Comparison of ENCODE assay signal across 9 cellular contexts in genomic region chr6:139161169-139161568, GRCh38. TPM values are rescaled to one million over a fixed set of nuclear protein-coding genes. Genes with fewer than 3 reads are reported as not detected.
A peak's percentile ranks its signal among the peaks of the same experiment; 100 is the strongest.
DNase-seq lines count a peak whose midpoint lies in the region; ATAC-seq and TF ChIP-seq lines count a peak whose summit lies in the region.
"Had no signal": no experiment of that assay in that cellular context is flagged by ENCODE, and none has a peak within 500 bp of the region (broad histone marks: within the 10 kb centered on the region; RNA-seq: fewer than 3 reads in every experiment).

No MANE protein-coding gene starts in this region.

- peaks cover 36% of the 10 kb centered on the region for H3K36me3 Mint-ChIP-seq in activated CD4-positive, alpha-beta T cell treated with anti-CD3 and anti-CD28 coated beads, Interleukin-2, amount 10 ng/mL, durations not matched to agents 24 days and 14 days (ENCODE audit: low read depth)

- peaks cover 4% of the 10 kb centered on the region for H3K9me3 Mint-ChIP-seq in activated CD4-positive, alpha-beta T cell treated with anti-CD3 and anti-CD28 coated beads, Interleukin-2, amount 10 ng/mL, durations not matched to agents 24 days and 14 days

- H2AFZ ChIP-seq in DND-41 (ENCODE audit: low read depth, low read length), result no peak overlapping the region
- H2AFZ ChIP-seq in SK-N-SH (ENCODE audit: low read depth), result no peak overlapping the region

- DNase-seq in DND-41, result peak; percentile 85
- peak; percentile 94 for DNase-seq in activated CD4-positive, alpha-beta T cell treated with anti-CD3 and anti-CD28 coated beads, Interleukin-2, amount 10 ng/mL, durations not matched to agents 24 days and 14 days
- DNase-seq in foreskin keratinocyte, result no peak
- DNase-seq in SIG-M5 (lab: John Stamatoyannopoulos, UW), result no peak
- DNase-seq in SK-N-SH, result no peak
- no peak for DNase-seq in ovary

- TF ChIP-seq CTCF in DND-41 (IDR thresholded peaks at IDR 0.05; ENCODE audit: borderline replicate concordance, extremely low read depth, low read length, poor library complexity, severe bottlenecking), result no peak
- TF ChIP-seq CTCF in foreskin keratinocyte (conservative IDR thresholded peaks at IDR 0.05), result no peak
- no peak for TF ChIP-seq CTCF in SK-N-SH (IDR thresholded peaks at IDR 0.05)
- TF ChIP-seq CTCF in ovary (IDR thresholded peaks at IDR 0.05), result no peak

- no peaks in the 10 kb centered on the region for H3K27me3 ChIP-seq in DND-41 (ENCODE audit: insufficient read depth, low read length, poor library complexity)
- H3K27me3 ChIP-seq in foreskin keratinocyte, result no peaks in the 10 kb centered on the region
- no peaks in the 10 kb centered on the region for H3K27me3 ChIP-seq in SK-N-SH (ENCODE audit: insufficient read depth)
- H3K27me3 ChIP-seq in ovary, result no peaks in the 10 kb centered on the region

- H3K9ac ChIP-seq in DND-41 (ENCODE audit: low read depth, low read length) (no peak overlapping the region), SK-N-SH (no peak overlapping the region)

- no peak for TF ChIP-seq POLR2A in ovary (IDR thresholded peaks at IDR 0.05)

- H3K4me1 Mint-ChIP-seq in activated CD4-positive, alpha-beta T cell treated with anti-CD3 and anti-CD28 coated beads, Interleukin-2, amount 10 ng/mL, durations not matched to agents 24 days and 14 days, result peaks cover 71% of the 10 kb centered on the region

- H3K4me3 ChIP-seq in DND-41 (ENCODE audit: low read depth in 1 of 2, low read length in 2 of 2) (no peak overlapping the region), SK-N-SH (ENCODE audit: low read depth in 2 of 2, low read length in 1 of 2) (no peak overlapping the region), ovary (no peak overlapping the region)
- H3K4me3 ChIP-seq: thoracic aorta had no signal

- peaks cover 80% of the 10 kb centered on the region for H4K20me1 ChIP-seq in DND-41 (ENCODE audit: insufficient read depth, low read length)
- H4K20me1 ChIP-seq in SK-N-SH (ENCODE audit: insufficient read depth), result no peaks in the 10 kb centered on the region

- H3K4me1 ChIP-seq in DND-41 (ENCODE audit: insufficient read depth, low read length), result peaks cover 23% of the 10 kb centered on the region
- peaks cover 4% of the 10 kb centered on the region for H3K4me1 ChIP-seq in foreskin keratinocyte
- H3K4me1 ChIP-seq in SK-N-SH (ENCODE audit: control insufficient read depth in 1 of 2, insufficient read depth in 2 of 2, low read depth in 1 of 2, low read length in 1 of 2), result no peaks in the 10 kb centered on the region
- H3K4me1 ChIP-seq in ovary (ENCODE audit: insufficient read depth), result peaks cover 1% of the 10 kb centered on the region

- POLR2A ChIA-PET in SK-N-SH (lab: Yijun Ruan, JAX), result no interaction called here

- H3K4me2 ChIP-seq in DND-41 (ENCODE audit: insufficient read depth, low read length) (peak overlapping the region; percentile 33; the same call in 1 of the 2 replicates), SK-N-SH (no peak overlapping the region)

- CTCF ChIA-PET in SK-N-SH (lab: Yijun Ruan, JAX), result no interaction called here

- H3K9me2 ChIP-seq in SK-N-SH, result no peaks in the 10 kb centered on the region

- H3K27me3 Mint-ChIP-seq in activated CD4-positive, alpha-beta T cell treated with anti-CD3 and anti-CD28 coated beads, Interleukin-2, amount 10 ng/mL, durations not matched to agents 24 days and 14 days, result no peaks in the 10 kb centered on the region

- 71% methylated on average over 1 of the region's 1 CpG for WGBS in SK-N-SH (ENCODE audit: low lambda C conversion rate)
- 58 to 69% (median 62%) methylated on average over 1 of the region's 1 CpG for WGBS in ovary, 3 donors

- H3K9me3 ChIP-seq in DND-41 (ENCODE audit: insufficient read depth, low read length, severe bottlenecking) (no peaks in the 10 kb centered on the region), SK-N-SH (no peaks in the 10 kb centered on the region), ovary (no peaks in the 10 kb centered on the region)
- H3K9me3 ChIP-seq: thoracic aorta had no signal

- intact Hi-C loops in activated CD4-positive, alpha-beta T cell treated with anti-CD3 and anti-CD28 coated beads, Interleukin-2, amount 10 ng/mL, durations not matched to agents 24 days and 14 days (cut with micrococcal nuclease), result loop anchor here (1.0 to 5.0 kb wide), 7 partner anchors 9 to 134 kb away; partner anchors contain the start of genes ABRACL and TXLNB
- intact Hi-C loops in ovary (cut with DNase I), result no loop called here

- TF ChIP-seq RAD21 in SK-N-SH (IDR thresholded peaks at IDR 0.05; ENCODE audit: low read length), result no peak

- H3K27ac ChIP-seq in DND-41 (ENCODE audit: low read length) (no peak overlapping the region), foreskin keratinocyte (no peak overlapping the region), SK-N-SH (ENCODE audit: low read depth in 2 of 2, low read length in 1 of 2) (no peak overlapping the region), ovary (no peak overlapping the region)
- H3K27ac ChIP-seq: thoracic aorta had no signal

- no peak for TF ChIP-seq EP300 in SK-N-SH (IDR thresholded peaks at IDR 0.05; ENCODE audit: borderline replicate concordance in 1 of 2, low read depth in 1 of 2, low read length in 1 of 2)
- TF ChIP-seq EP300 in ovary (IDR thresholded peaks at IDR 0.05), result no peak

- ATAC-seq in DND-41 (ENCODE audit: insufficient read depth, low read depth) (peak; percentile 98), HG03066 (IDR thresholded peaks at IDR 0.05; ENCODE audit: low read depth, unreplicated experiment) (peak; percentile 23), foreskin keratinocyte (peak; percentile 56), HG03520 (IDR thresholded peaks at IDR 0.05; ENCODE audit: unreplicated experiment) (no peak)

- H3F3A ChIP-seq in SK-N-SH (replicated peaks; ENCODE audit: insufficient read depth), result no peaks in the 10 kb centered on the region

- H3K36me3 ChIP-seq in DND-41 (ENCODE audit: insufficient read depth, low read length) (peaks cover 28% of the 10 kb centered on the region), SK-N-SH (replicated peaks in 1 of 2; ENCODE audit: control insufficient read depth in 1 of 2, insufficient read depth in 2 of 2, low read length in 1 of 2) (no peaks in the 10 kb centered on the region), ovary (no peaks in the 10 kb centered on the region)
- H3K36me3 ChIP-seq: thoracic aorta had no signal

- H3K4me3 Mint-ChIP-seq in activated CD4-positive, alpha-beta T cell treated with anti-CD3 and anti-CD28 coated beads, Interleukin-2, amount 10 ng/mL, durations not matched to agents 24 days and 14 days, result peak overlapping the region; percentile 80

- H3K79me2 ChIP-seq in DND-41 (ENCODE audit: insufficient read depth, low read length) (peaks cover 58% of the 10 kb centered on the region), SK-N-SH (ENCODE audit: insufficient read depth) (0 out of 2 replicates have a peak, but pooled peaks cover 6% of the 10 kb centered on the region)

- peak overlapping the region; percentile 98 for H3K27ac Mint-ChIP-seq in activated CD4-positive, alpha-beta T cell treated with anti-CD3 and anti-CD28 coated beads, Interleukin-2, amount 10 ng/mL, durations not matched to agents 24 days and 14 days

TF ChIP-seq in SK-N-SH, 30 proteins besides CTCF, POLR2A, EP300 and RAD21:
- TF ChIP-seq NFIC (IDR thresholded peaks at IDR 0.05; ENCODE audit: borderline replicate concordance) (no peak), PBX3 (IDR thresholded peaks at IDR 0.05) (no peak), EZH2phosphoT487 (IDR thresholded peaks at IDR 0.05; ENCODE audit: borderline replicate concordance, low read depth) (no peak), SIN3A (IDR thresholded peaks at IDR 0.05; ENCODE audit: borderline replicate concordance, low read depth, low read length) (no peak), SMC3 (IDR thresholded peaks at IDR 0.05; ENCODE audit: low read depth, low read length) (no peak), MAX (IDR thresholded peaks at IDR 0.05; ENCODE audit: low read depth) (no peak), JUND (IDR thresholded peaks at IDR 0.05) (no peak), RFX5 (IDR thresholded peaks at IDR 0.05; ENCODE audit: low read length) (no peak), USF1 (IDR thresholded peaks at IDR 0.05; ENCODE audit: borderline replicate concordance, low read depth) (no peak), ELF1 (IDR thresholded peaks at IDR 0.05) (no peak)

RNA-seq across cellular contexts. Expression of gene HECA, which starts 26.3 kb away (rescaled TPM):
- 45.7 and 47.7 TPM in 2 replicates for total RNA-seq in activated CD4-positive, alpha-beta T cell treated with anti-CD3 and anti-CD28 coated beads, Interleukin-2, amount 10 ng/mL, durations not matched to agents 24 days and 14 days
- 15.4 and 16.1 TPM in 2 replicates for total RNA-seq in foreskin keratinocyte
- polyA plus RNA-seq in foreskin keratinocyte, result 4.4 and 4.7 TPM in 2 replicates
- 1.6 and 2.0 TPM in 2 replicates for polyA plus RNA-seq in SK-N-SH (2012; rRNA removed)
- polyA plus RNA-seq in SK-N-SH (2012; cell fraction: cytosol; rRNA removed), result 2.3 TPM in 2 replicates
- polyA plus RNA-seq in SK-N-SH (2012; cell fraction: nucleus; rRNA removed), result 1.2 and 1.5 TPM in 2 replicates
- 10 to 100 TPM; 19.9 to 41.7 (median 23.6) TPM for total RNA-seq in ovary
- polyA plus RNA-seq in ovary, result 10 to 100 TPM; 12.0 to 14.2 TPM

Comparison
In these comparisons a context has a peak if more than half of its experiments do, and no peak if none do; other contexts are left out.
1. DNase-seq: peak in DND-41 (single experiment) and activated CD4-positive, alpha-beta T cell treated with anti-CD3 and anti-CD28 coated beads, Interleukin-2, amount 10 ng/mL, durations not matched to agents 24 days and 14 days (single experiment); none in foreskin keratinocyte (0 of 2), SIG-M5 (single experiment), SK-N-SH (single experiment) and ovary (0 of 5).